ENCODE assay signal across 7 cellular contexts in genomic region chr17:74760404-74761105, GRCh38. TPM values are rescaled to one million over a fixed set of nuclear protein-coding genes. Genes with fewer than 3 reads are reported as not detected.
DNase-seq lines count a peak whose midpoint lies in the region; ATAC-seq lines count a peak whose summit lies in the region.
"Had no signal": no experiment of that assay in that cellular context is flagged by ENCODE, and none has a peak within 500 bp of the region (broad histone marks: within the 10 kb centered on the region; RNA-seq: fewer than 3 reads in every experiment).

No MANE protein-coding gene starts in this region.

- H3K4me1 Mint-ChIP-seq in stimulated activated naive CD8-positive, alpha-beta T cell treated with anti-CD3 and anti-CD28 coated beads, Interleukin-15, Interleukin-2, amounts not matched to agents 100 ng/mL and 50 ng/mL, for 24 hours (ENCODE audit: low read depth): peaks cover 56% of the 10 kb centered on the region

- H3K4me3 ChIP-seq in right cardiac atrium (ENCODE audit: low read length): no peak overlapping the region

- no peak for ATAC-seq in stimulated activated naive CD8-positive, alpha-beta T cell treated with anti-CD3 and anti-CD28 coated beads, Interleukin-15, Interleukin-2, amounts not matched to agents 100 U/mL and 50 U/mL, for 24 hours
- ATAC-seq in right cardiac atrium (peak; percentile 27 to 44), GM21576 (IDR thresholded peaks at IDR 0.05; ENCODE audit: unreplicated experiment) (no peak), GM21717 (IDR thresholded peaks at IDR 0.05; ENCODE audit: unreplicated experiment) (no peak)

- H3K36me3 Mint-ChIP-seq in stimulated activated naive CD8-positive, alpha-beta T cell treated with anti-CD3 and anti-CD28 coated beads, Interleukin-15, Interleukin-2, amounts not matched to agents 100 ng/mL and 50 ng/mL, for 24 hours (ENCODE audit: low read depth): peaks cover 6% of the 10 kb centered on the region

- no peaks in the 10 kb centered on the region for H3K9me3 Mint-ChIP-seq in stimulated activated naive CD8-positive, alpha-beta T cell treated with anti-CD3 and anti-CD28 coated beads, Interleukin-15, Interleukin-2, amounts not matched to agents 100 ng/mL and 50 ng/mL, for 24 hours

- peak overlapping the region; percentile 70 for H3K27ac Mint-ChIP-seq in stimulated activated naive CD8-positive, alpha-beta T cell treated with anti-CD3 and anti-CD28 coated beads, Interleukin-15, Interleukin-2, amounts not matched to agents 100 ng/mL and 50 ng/mL, for 24 hours

- H3K4me1 ChIP-seq in right cardiac atrium (ENCODE audit: control insufficient read depth, insufficient read depth, low read length): peaks cover 14% of the 10 kb centered on the region

- WGBS in right cardiac atrium: 70% methylated on average over 7 of the region's 7 CpGs

- intact Hi-C loops in right cardiac atrium (cut with DNase I): no loop called here

- H3K27me3 ChIP-seq in right cardiac atrium (ENCODE audit: control insufficient read depth, insufficient read depth): no peaks in the 10 kb centered on the region

- DNase-seq in stimulated activated naive CD8-positive, alpha-beta T cell treated with anti-CD3 and anti-CD28 coated beads, Interleukin-15, Interleukin-2, amounts not matched to agents 100 U/mL and 50 U/mL, for 24 hours: no peak
- DNase-seq in right cardiac atrium (peak in 1 of 3 donors; percentile 63), mesenteric fat pad (ENCODE audit: low spot score) (no peak)

- H3K9me3 ChIP-seq in right cardiac atrium (ENCODE audit: control insufficient read depth, low read length): no peaks in the 10 kb centered on the region

- H3K27ac ChIP-seq in right cardiac atrium (ENCODE audit: low read length): peak overlapping the region; percentile 3

- no peaks in the 10 kb centered on the region for H3K27me3 Mint-ChIP-seq in stimulated activated naive CD8-positive, alpha-beta T cell treated with anti-CD3 and anti-CD28 coated beads, Interleukin-15, Interleukin-2, amounts not matched to agents 100 ng/mL and 50 ng/mL, for 24 hours

- no peak overlapping the region for H3K4me3 Mint-ChIP-seq in stimulated activated naive CD8-positive, alpha-beta T cell treated with anti-CD3 and anti-CD28 coated beads, Interleukin-15, Interleukin-2, amounts not matched to agents 100 ng/mL and 50 ng/mL, for 24 hours

RNA-seq across cellular contexts. Expression of gene NHERF1, which starts 12.1 kb away (rescaled TPM):
- 10 to 100 TPM in 2 of 4 donors, 1 to 10 TPM in 2; 6.1 to 11.6 (median 9.7) TPM for total RNA-seq in right cardiac atrium
- polyA plus RNA-seq in right cardiac atrium: 7.2 TPM
- 13.9 TPM for total RNA-seq in mesenteric fat pad

RNA-seq across cellular contexts. Expression of gene NAT9, which starts 15.6 kb away (rescaled TPM):
- total RNA-seq in right cardiac atrium (10 to 100 TPM; 21.7 to 31.1 (median 25.0) TPM), mesenteric fat pad (37.8 TPM)
- 16.8 TPM for polyA plus RNA-seq in right cardiac atrium

RNA-seq across cellular contexts. Expression of gene RAB37, which starts 23.5 kb away (rescaled TPM):
- total RNA-seq in right cardiac atrium (1 to 10 TPM; 1.1 to 3.4 (median 1.2) TPM), mesenteric fat pad (1.3 TPM)
- polyA plus RNA-seq in right cardiac atrium: 1.5 TPM

RNA-seq across cellular contexts. Expression of gene CD300LF, which starts 47.8 kb away (rescaled TPM):
- total RNA-seq in right cardiac atrium (under 1 TPM in 3 of 4 donors, not detected in 1; 0.25 to 0.62 (median 0.34) TPM), mesenteric fat pad (2.8 TPM)
- 0.05 TPM for polyA plus RNA-seq in right cardiac atrium
- total RNA-seq: HT1080 had no signal

Comparison
In these comparisons a context has a peak if more than half of its experiments do, and no peak if none do; other contexts are left out.
1. ATAC-seq: peak in right cardiac atrium (2 of 2); none in stimulated activated naive CD8-positive, alpha-beta T cell treated with anti-CD3 and anti-CD28 coated beads, Interleukin-15, Interleukin-2, amounts not matched to agents 100 U/mL and 50 U/mL, for 24 hours (single experiment), GM21576 (single experiment) and GM21717 (single experiment).